In the genomic region with DNA sequence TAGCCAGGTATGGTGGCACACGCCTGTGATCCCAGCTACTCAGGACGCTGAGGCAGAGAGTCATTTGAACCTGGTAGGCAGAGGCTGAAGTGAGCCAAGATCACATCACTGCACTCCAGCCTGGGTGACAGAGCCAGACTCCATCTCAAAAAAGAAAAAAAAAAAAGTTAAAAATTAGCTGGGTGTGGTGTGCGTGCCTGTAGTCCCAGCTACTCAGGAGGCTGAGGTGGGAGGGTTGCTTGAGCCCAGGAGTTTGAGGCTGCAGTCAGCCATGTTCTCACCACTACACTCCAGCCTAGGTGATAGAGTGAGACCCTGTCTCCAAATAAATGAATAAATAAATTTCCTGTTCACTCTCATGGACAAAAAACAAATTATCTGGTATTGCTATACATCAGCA, we compare ENCODE assay signal across 9 cellular contexts. TPM values are rescaled to one million over a fixed set of nuclear protein-coding genes. Genes with fewer than 3 reads are reported as not detected.
DNase-seq lines count a peak whose midpoint lies in the region; TF ChIP-seq lines count a peak whose summit lies in the region.
"Not testable (repeated sequence)": the region's sequence is repeated elsewhere in the genome, so short reads cannot be mapped to it uniquely, and the experiment has no call there.
"Had no signal": no experiment of that assay in that cellular context is flagged by ENCODE, and none has a peak within 500 bp of the region (broad histone marks: within the 10 kb centered on the region; RNA-seq: fewer than 3 reads in every experiment).

No MANE protein-coding gene starts in this region.

- H3K18ac ChIP-seq in mesendoderm (ENCODE audit: low read length); neuronal stem cell (ENCODE audit: low read length): not testable (repeated sequence)

- not testable (repeated sequence) for H2AK5ac ChIP-seq in mesendoderm (ENCODE audit: low read length); neuronal stem cell (ENCODE audit: low read depth, low read length)

- not testable (repeated sequence) for H3K14ac ChIP-seq in neuronal stem cell (ENCODE audit: low read length)

- H2BK15ac ChIP-seq in mesendoderm (replicated peaks; ENCODE audit: low read depth); neuronal stem cell (ENCODE audit: low read length): not testable (repeated sequence)

- H3K4me3 ChIP-seq in HUES64 (ENCODE audit: low read length) (peak overlapping the region; percentile 59), esophagus muscularis mucosa (peak overlapping the region; percentile 46 to 56 (median 48)), iPS-20b (ENCODE audit: low read length) (peak overlapping the region; percentile 76), neuronal stem cell (ENCODE audit: low read length in 2 of 2) (peak overlapping the region in 1 of 2 donors; percentile 50), smooth muscle cell (peak overlapping the region; percentile 47)
- H3K4me3 ChIP-seq in mesendoderm (ENCODE audit: low read length) = not testable (repeated sequence)

- WGBS in HUES64 = 82% methylated on average over 3 of the region's 3 CpGs
- WGBS in esophagus muscularis mucosa = 90% methylated on average over 3 of the region's 3 CpGs
- WGBS in mesendoderm (ENCODE audit: extremely low coverage, insufficient coverage, low lambda C conversion rate) = no CpG with 5 or more reads among the region's 3 CpGs
- no CpG with 5 or more reads among the region's 3 CpGs for WGBS in neuronal stem cell (ENCODE audit: extremely low coverage in 2 of 2, insufficient read length in 2 of 2, insufficient replicate concordance in 1 of 2), 2 donors
- WGBS in smooth muscle cell (ENCODE audit: low lambda C conversion rate) = 80% methylated on average over 3 of the region's 3 CpGs

- H3K4ac ChIP-seq in mesendoderm (ENCODE audit: low read depth, low read length); neuronal stem cell (ENCODE audit: low read length): not testable (repeated sequence)

- not testable (repeated sequence) for H2BK12ac ChIP-seq in neuronal stem cell (ENCODE audit: low read length)

- H3K27ac Mint-ChIP-seq in chondrocyte (ENCODE audit: unreplicated experiment) = not testable (repeated sequence)

- not testable (repeated sequence) for H3K36me3 ChIP-seq in HUES64 (ENCODE audit: insufficient read depth, low read length); esophagus muscularis mucosa; iPS-20b (ENCODE audit: insufficient read depth, low read depth, low read length); mesendoderm (ENCODE audit: control insufficient read depth, insufficient read depth, low read length); neuronal stem cell (replicated peaks in 1 of 2; ENCODE audit: control insufficient read depth in 2 of 2, insufficient read depth in 2 of 2, low read length in 2 of 2); smooth muscle cell (ENCODE audit: low read depth)

- not testable (repeated sequence) for H3K27me3 Mint-ChIP-seq in chondrocyte (ENCODE audit: low read depth)

- not testable (repeated sequence) for TF ChIP-seq POLR2A in esophagus muscularis mucosa (IDR thresholded peaks at IDR 0.05; ENCODE audit: low read depth)

- not testable (repeated sequence) for H3K4me1 ChIP-seq in HUES64 (ENCODE audit: insufficient read depth, low read length); iPS-20b (ENCODE audit: insufficient read depth, low read length); mesendoderm (ENCODE audit: control insufficient read depth, low read depth, low read length); neuronal stem cell (ENCODE audit: control insufficient read depth in 2 of 2, insufficient read depth in 1 of 2, low read depth in 1 of 2, low read length in 2 of 2); smooth muscle cell (ENCODE audit: low read depth)
- peaks cover 5 to 16% (median 12%) of the 10 kb centered on the region in 4 donors for H3K4me1 ChIP-seq in esophagus muscularis mucosa

- intact Hi-C loops in esophagus muscularis mucosa (cut with DNase I) = not testable (repeated sequence)

- not testable (repeated sequence) for H3K4me1 Mint-ChIP-seq in chondrocyte (ENCODE audit: low read depth)

- H3K79me2 ChIP-seq in mesendoderm (ENCODE audit: control insufficient read depth, insufficient read depth, low read length); smooth muscle cell (ENCODE audit: low read depth): not testable (repeated sequence)

- H4K20me1 ChIP-seq in smooth muscle cell (ENCODE audit: low read depth) = not testable (repeated sequence)

- not testable (repeated sequence) for H3K9me3 Mint-ChIP-seq in chondrocyte (ENCODE audit: low read depth)

- H3K56ac ChIP-seq in mesendoderm (ENCODE audit: low read length) = peak overlapping the region; percentile 77

- TF ChIP-seq EP300 in esophagus muscularis mucosa (IDR thresholded peaks at IDR 0.05) = not testable (repeated sequence)

- H3K4me3 Mint-ChIP-seq in chondrocyte (ENCODE audit: unreplicated experiment) = peak overlapping the region; percentile 60

- TF ChIP-seq CTCF in chondrocyte (IDR thresholded peaks at IDR 0.05); esophagus muscularis mucosa (IDR thresholded peaks at IDR 0.05); smooth muscle cell (IDR thresholded peaks at IDR 0.05; ENCODE audit: borderline replicate concordance, insufficient read depth, poor library complexity, severe bottlenecking): not testable (repeated sequence)

- in situ Hi-C loops in ACHN (cut with HindIII; ENCODE audit: low pct_ligation_motif_present, low pct_unique_long_range_greater_than_20kb, low sequenced_read_pairs) = not testable (repeated sequence)

- not testable (repeated sequence) for H3K36me3 Mint-ChIP-seq in chondrocyte (ENCODE audit: low read depth)

- not testable (repeated sequence) for H3K27ac ChIP-seq in HUES64 (ENCODE audit: low read depth, low read length); esophagus muscularis mucosa (replicated peaks in 1 of 4); iPS-20b (ENCODE audit: low read length); mesendoderm (ENCODE audit: low read depth, low read length); neuronal stem cell (replicated peaks; ENCODE audit: low read length); smooth muscle cell (ENCODE audit: low read depth)

- H3F3A ChIP-seq in smooth muscle cell (ENCODE audit: low read depth) = not testable (repeated sequence)

- not testable (repeated sequence) for H4K5ac ChIP-seq in mesendoderm (ENCODE audit: low read length)

- H4K91ac ChIP-seq in neuronal stem cell (ENCODE audit: low read depth, low read length, poor library complexity) = not testable (repeated sequence)

- H3K27me3 ChIP-seq in HUES64 (ENCODE audit: insufficient read depth, low read length) (peaks cover 28% of the 10 kb centered on the region), esophagus muscularis mucosa (peaks cover 5 to 57% (median 6%) of the 10 kb centered on the region in 4 donors), iPS-20b (ENCODE audit: insufficient read depth, low read length) (peaks cover 31% of the 10 kb centered on the region), smooth muscle cell (ENCODE audit: low read depth) (peaks cover 31% of the 10 kb centered on the region)
- not testable (repeated sequence) for H3K27me3 ChIP-seq in mesendoderm (ENCODE audit: insufficient read depth, low read length, poor library complexity); neuronal stem cell (ENCODE audit: control insufficient read depth in 3 of 3, insufficient read depth in 3 of 3, low read depth in 1 of 3, low read length in 3 of 3)

- not testable (repeated sequence) for H3K79me1 ChIP-seq in mesendoderm (ENCODE audit: low read length); neuronal stem cell (ENCODE audit: low read depth, low read length)

- H3K4me2 ChIP-seq in mesendoderm (ENCODE audit: low read length) = peak overlapping the region; percentile 44
- H3K4me2 ChIP-seq in neuronal stem cell (ENCODE audit: insufficient read depth, low read length, poor library complexity, severe bottlenecking) = peak overlapping the region; percentile 69
- peak overlapping the region; percentile 89 for H3K4me2 ChIP-seq in smooth muscle cell

- 0 out of 2 replicates have a peak overlapping the region, but pooled peaks have one; percentile 65 for H3K9ac ChIP-seq in HUES64 (ENCODE audit: low read depth, low read length)
- H3K9ac ChIP-seq in iPS-20b (ENCODE audit: low read depth, low read length) = peak overlapping the region; percentile 71; the same call in 1 of the 2 replicates
- peak overlapping the region; percentile 34 for H3K9ac ChIP-seq in mesendoderm (ENCODE audit: low read length)
- not testable (repeated sequence) for H3K9ac ChIP-seq in neuronal stem cell (ENCODE audit: low read depth, low read length, poor library complexity); smooth muscle cell (ENCODE audit: low read depth)

- H2AFZ ChIP-seq in neuronal stem cell (ENCODE audit: low read length) = peak overlapping the region; percentile 78
- H2AFZ ChIP-seq in smooth muscle cell (ENCODE audit: low read depth) = not testable (repeated sequence)

- H2BK5ac ChIP-seq in mesendoderm (ENCODE audit: low read length); neuronal stem cell (ENCODE audit: low read length): not testable (repeated sequence)

- not testable (repeated sequence) for H4K8ac ChIP-seq in mesendoderm (ENCODE audit: low read depth, low read length); neuronal stem cell (ENCODE audit: low read depth, low read length)

- peak; percentile 51 for DNase-seq in ACHN
- DNase-seq in chondrocyte (ENCODE audit: low spot score); esophagus muscularis mucosa (ENCODE audit: extremely low spot score); mesendoderm; neuronal stem cell (ENCODE audit: low spot score); smooth muscle cell (lab: John Stamatoyannopoulos, UW; ENCODE audit: unreplicated experiment): not testable (repeated sequence)

- H3K9me3 ChIP-seq in HUES64 (ENCODE audit: insufficient read depth, low read depth, low read length); esophagus muscularis mucosa; iPS-20b (ENCODE audit: insufficient read depth, low read depth, low read length); smooth muscle cell (replicated peaks; ENCODE audit: low read depth): not testable (repeated sequence)
- peaks cover 2 to 11% of the 10 kb centered on the region in 2 donors for H3K9me3 ChIP-seq in neuronal stem cell (replicated peaks in 1 of 2; ENCODE audit: control insufficient read depth in 2 of 2, insufficient read depth in 1 of 2, low read depth in 1 of 2, low read length in 2 of 2)

- not testable (repeated sequence) for H3K23ac ChIP-seq in mesendoderm (ENCODE audit: low read length); neuronal stem cell (ENCODE audit: low read depth, low read length, poor library complexity)

- not testable (repeated sequence) for H2BK120ac ChIP-seq in mesendoderm (ENCODE audit: low read depth, low read length); neuronal stem cell (ENCODE audit: low read depth, low read length)

RNA-seq across cellular contexts. Expression of a gene that starts 5.0 kb away (rescaled TPM):
- 0.95 TPM for polyA plus RNA-seq in HUES64 (2013, experiment 1 of 2)
- polyA plus RNA-seq in HUES64 (2013, experiment 2 of 2) = 0.95 TPM
- total RNA-seq in chondrocyte (0.77 to 2.0 TPM (median 1.2 TPM) in 3 replicates), esophagus muscularis mucosa (1 to 10 TPM in 3 of 4 donors, not detected in 1; 1.2 to 1.5 (median 1.4) TPM), smooth muscle cell (0.09 and 0.13 TPM in 2 replicates)
- polyA plus RNA-seq in mesendoderm (2013, experiment 1 of 2) = 0.53 TPM
- 0.53 TPM for polyA plus RNA-seq in mesendoderm (2013, experiment 2 of 2)
- 1.6 TPM for polyA plus RNA-seq in neuronal stem cell (2013, experiment 1 of 2)
- polyA plus RNA-seq in neuronal stem cell (2013, experiment 2 of 2) = 1.8 TPM
- not detected in 2 replicates for polyA plus RNA-seq in smooth muscle cell
- total RNA-seq: CD8-positive, alpha-beta memory T cell had no signal

RNA-seq across cellular contexts. Expression of a gene that starts 33.0 kb away (rescaled TPM):
- polyA plus RNA-seq in HUES64 (2013, experiment 1 of 2) = 6.3 TPM
- polyA plus RNA-seq in HUES64 (2013, experiment 2 of 2) = 10.3 TPM
- 0.82 to 3.9 TPM (median 2.8 TPM) in 3 replicates for total RNA-seq in chondrocyte
- total RNA-seq in esophagus muscularis mucosa = 1 to 10 TPM; 1.2 to 3.2 (median 1.9) TPM
- polyA plus RNA-seq in mesendoderm (2013, experiment 1 of 2) = 12.5 TPM
- polyA plus RNA-seq in mesendoderm (2013, experiment 2 of 2) = 12.0 TPM
- polyA plus RNA-seq in neuronal stem cell (2013, experiment 1 of 2) = 13.1 TPM
- 11.8 TPM for polyA plus RNA-seq in neuronal stem cell (2013, experiment 2 of 2)
- total RNA-seq in smooth muscle cell = not detected in 2 replicates
- polyA plus RNA-seq in smooth muscle cell = 0.35 and 0.78 TPM in 2 replicates

RNA-seq across cellular contexts. Expression of a gene that starts 36.0 kb away (rescaled TPM):
- 0.10 TPM for polyA plus RNA-seq in HUES64 (2013, experiment 1 of 2)
- 0.13 TPM for polyA plus RNA-seq in HUES64 (2013, experiment 2 of 2)
- not detected in 3 replicates for total RNA-seq in chondrocyte
- not detected for total RNA-seq in esophagus muscularis mucosa
- polyA plus RNA-seq in mesendoderm (2013, experiment 1 of 2) = 1.2 TPM
- 1.4 TPM for polyA plus RNA-seq in mesendoderm (2013, experiment 2 of 2)
- 0.46 TPM for polyA plus RNA-seq in neuronal stem cell (2013, experiment 1 of 2)
- polyA plus RNA-seq in neuronal stem cell (2013, experiment 2 of 2) = 0.25 TPM
- not detected in 2 replicates for total RNA-seq in smooth muscle cell
- not detected in 2 replicates for polyA plus RNA-seq in smooth muscle cell
- total RNA-seq: CD8-positive, alpha-beta memory T cell had no signal
- polyA plus RNA-seq: CD8-positive, alpha-beta memory T cell had no signal

RNA-seq across cellular contexts. Expression of a gene that starts 50.2 kb away (rescaled TPM):
- polyA plus RNA-seq in HUES64 (2013, experiment 1 of 2) = 89.2 TPM
- polyA plus RNA-seq in HUES64 (2013, experiment 2 of 2) = 75.0 TPM
- total RNA-seq in chondrocyte (53.6 to 61.7 TPM (median 56.4 TPM) in 3 replicates), esophagus muscularis mucosa (10 to 100 TPM; 28.2 to 55.7 (median 42.9) TPM), smooth muscle cell (27.4 and 35.6 TPM in 2 replicates)
- polyA plus RNA-seq in mesendoderm (2013, experiment 1 of 2) = 116 TPM
- polyA plus RNA-seq in mesendoderm (2013, experiment 2 of 2) = 112 TPM
- polyA plus RNA-seq in neuronal stem cell (2013, experiment 1 of 2) = 42.0 TPM
- 42.4 TPM for polyA plus RNA-seq in neuronal stem cell (2013, experiment 2 of 2)
- 52.7 and 59.4 TPM in 2 replicates for polyA plus RNA-seq in smooth muscle cell
